24 cellular contexts compared by ENCODE assay signal in the genomic region with DNA sequence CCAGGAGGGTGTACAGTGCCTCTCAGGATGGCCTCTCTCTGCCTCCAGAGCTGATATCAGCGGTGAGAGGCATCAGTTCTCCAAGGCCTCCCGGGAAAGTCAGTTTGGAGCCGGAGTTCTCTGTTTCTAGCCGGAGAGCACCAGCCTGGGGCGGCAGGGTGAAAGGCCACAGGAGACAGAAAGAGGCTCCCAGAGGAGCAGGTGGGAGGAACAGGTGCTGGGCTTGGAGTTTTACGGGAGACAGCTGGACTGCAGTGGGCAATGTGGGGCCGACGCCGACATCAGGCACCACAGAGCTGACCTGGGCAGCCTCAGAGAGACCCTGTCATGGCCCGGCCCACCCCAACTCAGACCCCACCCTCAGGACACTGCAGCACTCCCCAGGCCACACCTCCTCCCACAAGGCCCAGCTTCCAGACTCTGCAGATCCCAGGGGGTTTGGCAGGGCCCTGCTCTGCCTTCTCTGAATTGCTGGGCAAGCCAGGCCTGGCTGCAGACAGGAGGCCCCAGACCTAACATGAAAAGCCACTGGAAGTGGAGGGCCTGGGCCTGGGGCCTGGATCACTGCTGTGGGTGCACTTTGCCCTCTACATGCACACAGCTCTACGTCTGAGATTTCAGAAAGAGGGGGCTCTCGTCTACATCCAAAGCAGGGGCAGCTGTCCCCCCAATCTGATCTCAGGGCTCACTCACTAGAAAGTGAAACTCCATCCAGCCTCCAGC.
DNase-seq lines count a peak whose midpoint lies in the region; ATAC-seq and TF ChIP-seq lines count a peak whose summit lies in the region.
"Had no signal": no experiment of that assay in that cellular context is flagged by ENCODE, and none has a peak within 500 bp of the region (broad histone marks: within the 10 kb centered on the region; RNA-seq: fewer than 3 reads in every experiment).

No MANE protein-coding gene starts in this region.

- H3K36me3 ChIP-seq in lung (ENCODE audit: control insufficient read depth in 2 of 2, insufficient read depth in 2 of 2, low read length in 2 of 2) (no peaks in the 10 kb centered on the region), transverse colon (no peaks in the 10 kb centered on the region)
- H3K36me3 ChIP-seq: ascending aorta, BLaER1, lower lobe of right lung, upper lobe of left lung had no signal

- TF ChIP-seq CTCF in lung (IDR thresholded peaks at IDR 0.05; ENCODE audit: control extremely low read depth, extremely low read depth): no peak
- no peak for TF ChIP-seq CTCF in transverse colon (IDR thresholded peaks at IDR 0.05)

- TF ChIP-seq POLR2A in transverse colon (IDR thresholded peaks at IDR 0.05): no peak

- POLR2A ChIA-PET in activated CD8-positive, alpha-beta T cell treated with anti-CD3 and anti-CD28 coated beads, Interleukin-2, amount 10 ng/mL, durations not matched to agents 7 days and 5 days (lab: Charles Lee): no interaction called here

- H3K4me1 ChIP-seq in lung (ENCODE audit: control insufficient read depth in 2 of 2, insufficient read depth in 2 of 2, low read length in 2 of 2) (no peaks in the 10 kb centered on the region), transverse colon (no peaks in the 10 kb centered on the region)
- H3K4me1 ChIP-seq: ascending aorta, BLaER1, foreskin keratinocyte, lower lobe of right lung, upper lobe of left lung had no signal

- no peak for TF ChIP-seq EP300 in transverse colon (IDR thresholded peaks at IDR 0.05; ENCODE audit: low read depth)

- H3K9me3 Mint-ChIP-seq in activated CD8-positive, alpha-beta T cell treated with anti-CD3 and anti-CD28 coated beads, Interleukin-2, amount 10 ng/mL, durations not matched to agents 7 days and 5 days (ENCODE audit: insufficient read depth): no peaks in the 10 kb centered on the region
- H3K9me3 Mint-ChIP-seq: activated naive CD4-positive, alpha-beta T cell treated with anti-CD3 and anti-CD28 coated beads, Interleukin-2, amount 50 U/mL, for 72 hours; activated T-cell treated with anti-CD3 and anti-CD28 coated beads, Interleukin-2, amount 50 U/mL, for 4 hours; central memory CD8-positive, alpha-beta T cell; immature natural killer cell; stimulated activated naive CD8-positive, alpha-beta T cell treated with anti-CD3 and anti-CD28 coated beads, Interleukin-15, amount 100 ng/mL, for 72 hours; T-helper 2 cell treated with Interferon-gamma antibody and Interleukin-4, amounts not matched to agents 5 μg/mL and 100 μg/mL, for 36 hours had no signal

- no peak overlapping the region for H3K27ac ChIP-seq in lung (ENCODE audit: low read depth in 1 of 2, low read length in 1 of 2)
- H3K27ac ChIP-seq in transverse colon: no peak overlapping the region
- H3K27ac ChIP-seq: ascending aorta, BLaER1, foreskin keratinocyte, lower lobe of right lung, SK-N-MC, upper lobe of left lung had no signal

- no peak overlapping the region for H3K4me3 Mint-ChIP-seq in activated CD8-positive, alpha-beta T cell treated with anti-CD3 and anti-CD28 coated beads, Interleukin-2, amount 10 ng/mL, durations not matched to agents 7 days and 5 days
- H3K4me3 Mint-ChIP-seq: activated T-cell treated with anti-CD3 and anti-CD28 coated beads, Interleukin-2, amount 50 U/mL, for 4 hours; central memory CD8-positive, alpha-beta T cell; immature natural killer cell; stimulated activated naive CD8-positive, alpha-beta T cell treated with anti-CD3 and anti-CD28 coated beads, Interleukin-15, amount 100 ng/mL, for 72 hours; T-helper 2 cell treated with Interferon-gamma antibody and Interleukin-4, amounts not matched to agents 5 μg/mL and 100 μg/mL, for 36 hours had no signal

- no peaks in the 10 kb centered on the region for H3K4me1 Mint-ChIP-seq in activated CD8-positive, alpha-beta T cell treated with anti-CD3 and anti-CD28 coated beads, Interleukin-2, amount 10 ng/mL, durations not matched to agents 7 days and 5 days (ENCODE audit: low read depth)
- H3K4me1 Mint-ChIP-seq: central memory CD8-positive, alpha-beta T cell; immature natural killer cell; stimulated activated naive CD8-positive, alpha-beta T cell treated with anti-CD3 and anti-CD28 coated beads, Interleukin-15, amount 100 ng/mL, for 72 hours had no signal

- in situ Hi-C loops in transverse colon (cut with MboI; ENCODE audit: low pct_ligation_motif_present in 1 of 4, low pct_unique_long_range_greater_than_20kb in 1 of 4, low sequenced_read_pairs in 3 of 4): no loop called here

- no peak for ATAC-seq in lung (ENCODE audit: insufficient read depth, low FRiP score)
- ATAC-seq in activated CD8-positive, alpha-beta T cell treated with anti-CD3 and anti-CD28 coated beads, Interleukin-2, amount 10 ng/mL, durations not matched to agents 7 days and 5 days: no peak
- ATAC-seq: activated naive CD4-positive, alpha-beta T cell treated with anti-CD3 and anti-CD28 coated beads, Interleukin-2, amount 50 U/mL, for 72 hours; activated T-cell treated with anti-CD3 and anti-CD28 coated beads, Interleukin-2, amount 50 U/mL, for 4 hours; foreskin keratinocyte; lower lobe of right lung; stimulated activated naive CD8-positive, alpha-beta T cell treated with anti-CD3 and anti-CD28 coated beads, Interleukin-15, amount 100 ng/mL, for 72 hours had no signal

- H3K27me3 ChIP-seq in lung (ENCODE audit: control insufficient read depth, insufficient read depth): no peaks in the 10 kb centered on the region
- H3K27me3 ChIP-seq in transverse colon: peaks cover 5% of the 10 kb centered on the region
- H3K27me3 ChIP-seq: ascending aorta, foreskin keratinocyte, upper lobe of left lung had no signal

- CTCF ChIA-PET in activated CD8-positive, alpha-beta T cell treated with anti-CD3 and anti-CD28 coated beads, Interleukin-2, amount 10 ng/mL, durations not matched to agents 7 days and 5 days (lab: Charles Lee): no interaction called here

- peak; percentile 21 for DNase-seq in activated CD8-positive, alpha-beta memory T cell treated with anti-CD3 and anti-CD28 coated beads for 24 hours
- no peak for DNase-seq in activated CD8-positive, alpha-beta memory T cell treated with anti-CD3 and anti-CD28 coated beads, Interleukin-2, amount 50 U/mL, for 4 hours
- DNase-seq in SK-N-DZ (ENCODE audit: low spot score) (peak; percentile 71), lung (ENCODE audit: low spot score) (peak; percentile 15), transverse colon (peak; percentile 1), NCI-H524 treated with DMSO at 0.1 percent for 48 hours (lab: John Stamatoyannopoulos, UW) (no peak), anterior cingulate cortex (lab: John Stamatoyannopoulos, UW) (no peak)
- DNase-seq in activated CD8-positive, alpha-beta T cell treated with anti-CD3 and anti-CD28 coated beads, Interleukin-2, amount 10 ng/mL, durations not matched to agents 7 days and 5 days: no peak
- DNase-seq: activated T-cell treated with anti-CD3 and anti-CD28 coated beads, Interleukin-2, amount 50 U/mL, for 4 hours; foreskin keratinocyte; immature natural killer cell; Kasumi-1; lower lobe of right lung; NCI-H1930; NCI-H446 treated with DMSO at 0.1 percent for 48 hours; stimulated activated CD4-positive, alpha-beta T cell treated with anti-CD3 and anti-CD28 coated beads, Interleukin-4, amount 100 ng/mL, for 4 hours; stimulated activated naive CD8-positive, alpha-beta T cell treated with anti-CD3 and anti-CD28 coated beads, Interleukin-15, amount 100 ng/mL, for 72 hours had no signal

- no peaks in the 10 kb centered on the region for H3K27me3 Mint-ChIP-seq in activated CD8-positive, alpha-beta T cell treated with anti-CD3 and anti-CD28 coated beads, Interleukin-2, amount 10 ng/mL, durations not matched to agents 7 days and 5 days (ENCODE audit: low read depth)
- H3K27me3 Mint-ChIP-seq: central memory CD8-positive, alpha-beta T cell; stimulated activated naive CD8-positive, alpha-beta T cell treated with anti-CD3 and anti-CD28 coated beads, Interleukin-15, amount 100 ng/mL, for 72 hours had no signal

- intact Hi-C loops in transverse colon (cut with DNase I; ENCODE audit: low total_unique reads): no loop called here

- H3K27ac Mint-ChIP-seq in activated CD8-positive, alpha-beta T cell treated with anti-CD3 and anti-CD28 coated beads, Interleukin-2, amount 10 ng/mL, durations not matched to agents 7 days and 5 days: no peak overlapping the region
- H3K27ac Mint-ChIP-seq: activated naive CD4-positive, alpha-beta T cell treated with anti-CD3 and anti-CD28 coated beads, Interleukin-2, amount 50 U/mL, for 72 hours; immature natural killer cell; stimulated activated naive CD8-positive, alpha-beta T cell treated with anti-CD3 and anti-CD28 coated beads, Interleukin-15, amount 100 ng/mL, for 72 hours; T-helper 2 cell treated with Interferon-gamma antibody and Interleukin-4, amounts not matched to agents 5 μg/mL and 100 μg/mL, for 36 hours had no signal

- 77 to 80% methylated on average over 11 to 12 of the region's 12 CpGs for WGBS in lung, 2 donors
- WGBS in transverse colon (ENCODE audit: low coverage in 1 of 2), 2 donors: 66% methylated on average over 12 of the region's 12 CpGs; no CpG with 5 or more reads in 1 of the 2 donors

- H3K9me3 ChIP-seq in lung (ENCODE audit: control insufficient read depth in 2 of 2, insufficient read depth in 1 of 2, low read length in 1 of 2): no peaks in the 10 kb centered on the region
- H3K9me3 ChIP-seq in transverse colon: no peaks in the 10 kb centered on the region
- H3K9me3 ChIP-seq: ascending aorta, BLaER1, lower lobe of right lung, upper lobe of left lung had no signal

- H3K4me3 ChIP-seq in lung (no peak overlapping the region), transverse colon (no peak overlapping the region)
- H3K4me3 ChIP-seq: ascending aorta, BLaER1, lower lobe of right lung, SK-N-MC, upper lobe of left lung had no signal

- H3K36me3 Mint-ChIP-seq in activated CD8-positive, alpha-beta T cell treated with anti-CD3 and anti-CD28 coated beads, Interleukin-2, amount 10 ng/mL, durations not matched to agents 7 days and 5 days (ENCODE audit: low read depth): no peaks in the 10 kb centered on the region
- H3K36me3 Mint-ChIP-seq: activated naive CD4-positive, alpha-beta T cell treated with anti-CD3 and anti-CD28 coated beads, Interleukin-2, amount 50 U/mL, for 72 hours; immature natural killer cell had no signal

Comparison
In these comparisons a context has a peak if more than half of its experiments do, and no peak if none do; other contexts are left out.
1. DNase-seq: peak in activated CD8-positive, alpha-beta memory T cell treated with anti-CD3 and anti-CD28 coated beads for 24 hours (single experiment), SK-N-DZ (single experiment), lung (single experiment) and transverse colon (single experiment); none in activated CD8-positive, alpha-beta memory T cell treated with anti-CD3 and anti-CD28 coated beads, Interleukin-2, amount 50 U/mL, for 4 hours (single experiment), activated CD8-positive, alpha-beta T cell treated with anti-CD3 and anti-CD28 coated beads, Interleukin-2, amount 10 ng/mL, durations not matched to agents 7 days and 5 days (single experiment), NCI-H524 treated with DMSO at 0.1 percent for 48 hours (single experiment) and anterior cingulate cortex (0 of 58).